In genomic region chr17:39800540-39800939, GRCh38 we compare ENCODE assay signal across 11 cellular contexts.
A peak's percentile ranks its signal among the peaks of the same experiment; 100 is the strongest.
DNase-seq lines count a peak whose midpoint lies in the region; ATAC-seq, FAIRE-seq and TF ChIP-seq lines count a peak whose summit lies in the region.
"Had no signal": no experiment of that assay in that cellular context is flagged by ENCODE, and none has a peak within 500 bp of the region (broad histone marks: within the 10 kb centered on the region; RNA-seq: fewer than 3 reads in every experiment).

No MANE protein-coding gene starts in this region.

- in situ Hi-C loops in mammary epithelial cell (cut with MboI; ENCODE audit: low sequenced_read_pairs in 2 of 2), result no loop called here

- TF ChIP-seq POLR2A in ovary (IDR thresholded peaks at IDR 0.05), result no peak

- no peak overlapping the region for H2AFZ ChIP-seq in mammary epithelial cell (ENCODE audit: low read depth, low read length)

- WGBS in mammary epithelial cell (ENCODE audit: low coverage, missing lambda C conversion rate), result 6% methylated on average over 1 of the region's 1 CpG
- 38 to 48% (median 42%) methylated on average over 1 of the region's 1 CpG for WGBS in ovary, 3 donors

- H4K20me1 ChIP-seq in mammary epithelial cell (ENCODE audit: insufficient read depth, low read length), result no peaks in the 10 kb centered on the region

- H3K4me1 ChIP-seq in mammary epithelial cell (ENCODE audit: insufficient read depth, low read length) (no peaks in the 10 kb centered on the region), ovary (ENCODE audit: insufficient read depth) (no peaks in the 10 kb centered on the region)

- H3K9me3 ChIP-seq in mammary epithelial cell (replicated peaks; ENCODE audit: insufficient read depth, low read length), result no peaks in the 10 kb centered on the region
- no peaks in the 10 kb centered on the region for H3K9me3 ChIP-seq in ovary

- CTCF ChIA-PET in mammary epithelial cell (lab: Charles Lee; ENCODE audit: low non-redundant PET), result no interaction called here

- H3K9ac ChIP-seq in mammary epithelial cell (ENCODE audit: insufficient read depth, low read length), result no peak overlapping the region

- TF ChIP-seq EP300 in ovary (IDR thresholded peaks at IDR 0.05), result no peak

- H3K36me3 ChIP-seq in mammary epithelial cell (ENCODE audit: insufficient read depth, low read length) (no peaks in the 10 kb centered on the region), ovary (no peaks in the 10 kb centered on the region)
- H3K36me3 ChIP-seq: cardiac muscle cell had no signal

- H3K4me3 ChIP-seq in mammary epithelial cell (replicated peaks in 1 of 3; ENCODE audit: insufficient read depth in 1 of 3, low read depth in 2 of 3, low read length in 3 of 3), result no peak overlapping the region
- no peak overlapping the region for H3K4me3 ChIP-seq in ovary
- H3K4me3 ChIP-seq: cardiac muscle cell had no signal

- DNase-seq in NCI-H1436 (lab: John Stamatoyannopoulos, UW), result peak; percentile 37
- DNase-seq in NCI-H1436 treated with DMSO at 0.1 percent for 48 hours (lab: John Stamatoyannopoulos, UW), result no peak
- peak; percentile 26 for DNase-seq in SW480 (ENCODE audit: low spot score)
- DNase-seq in mammary epithelial cell, result peak; percentile 78
- peak in 5 of 6 experiments; percentile 45 to 80 (median 75) for DNase-seq in stimulated activated naive CD4-positive, alpha-beta T cell (lab: John Stamatoyannopoulos, UW)
- DNase-seq in ovary, result no peak
- DNase-seq in D721Med (ENCODE audit: insufficient read length, low spot score), result no peak
- DNase-seq: 8988T, mesenchymal stem cell had no signal

- no TSS peak for BruUV-seq in mammary epithelial cell (replicated peaks; lab: Mats Ljungman, UMichigan)

- H3K4me2 ChIP-seq in mammary epithelial cell (ENCODE audit: insufficient read depth, low read depth, low read length), result no peak overlapping the region

- intact Hi-C loops in mammary epithelial cell (cut with micrococcal nuclease), result no loop called here
- intact Hi-C loops in ovary (cut with DNase I), result no loop called here

- no peak for FAIRE-seq in D721Med (lab: Jason Lieb, UNC)

- no peaks in the 10 kb centered on the region for H3K79me2 ChIP-seq in mammary epithelial cell (ENCODE audit: insufficient read depth, low read length)

- dilution Hi-C loops in mammary epithelial cell (cut with HindIII; ENCODE audit: low sequenced_read_pairs), result no loop called here

- H3K27me3 ChIP-seq in mammary epithelial cell (ENCODE audit: insufficient read depth, low read length) (peaks cover 6% of the 10 kb centered on the region), ovary (no peaks in the 10 kb centered on the region)

- H3K27ac ChIP-seq in mammary epithelial cell (ENCODE audit: insufficient read depth, low read depth, low read length) (no peak overlapping the region), ovary (no peak overlapping the region)
- H3K27ac ChIP-seq: cardiac muscle cell had no signal

- no peak for TF ChIP-seq CTCF in mammary epithelial cell (conservative IDR thresholded peaks at IDR 0.05 in 1 of 2, IDR thresholded peaks at IDR 0.05 in 1 of 2; ENCODE audit: extremely low read depth in 1 of 2, insufficient read depth in 1 of 2, low read depth in 1 of 2, low read length in 2 of 2)
- no peak for TF ChIP-seq CTCF in ovary (IDR thresholded peaks at IDR 0.05)
- no peak for TF ChIP-seq CTCF in D721Med (IDR thresholded peaks at IDR 0.05; ENCODE audit: insufficient read depth, missing control alignments)

- no peak for ATAC-seq in HG03439 (IDR thresholded peaks at IDR 0.05; ENCODE audit: unreplicated experiment)

Comparison
In these comparisons a context has a peak if more than half of its experiments do, and no peak if none do; other contexts are left out.
1. DNase-seq: peak in NCI-H1436 (single experiment), SW480 (single experiment), mammary epithelial cell (single experiment) and stimulated activated naive CD4-positive, alpha-beta T cell (5 of 6); none in NCI-H1436 treated with DMSO at 0.1 percent for 48 hours (single experiment), ovary (0 of 5) and D721Med (single experiment).